In the genomic region with DNA sequence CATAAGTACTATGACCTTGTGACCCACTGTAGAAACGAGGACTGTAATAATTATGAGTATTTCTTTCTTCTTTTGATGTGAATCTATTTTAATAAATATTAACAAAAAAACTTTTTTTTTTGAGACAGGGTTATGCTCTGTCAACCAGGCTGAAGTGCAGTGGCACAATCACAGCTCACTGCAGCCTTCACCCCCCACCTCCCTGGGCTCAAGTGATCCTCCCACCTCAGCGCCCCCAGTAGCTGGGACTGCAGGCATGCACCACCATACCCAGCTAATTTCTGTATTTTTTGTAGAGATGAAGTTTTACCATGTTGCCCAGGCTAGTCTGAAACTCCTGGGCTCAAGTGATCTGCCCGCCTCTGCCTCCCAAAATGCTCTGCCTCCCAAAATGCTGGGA, we compare ENCODE assay signal across 18 cellular contexts. TPM values are rescaled to one million over a fixed set of nuclear protein-coding genes. Genes with fewer than 3 reads are reported as not detected.
A peak's percentile ranks its signal among the peaks of the same experiment; 100 is the strongest.
DNase-seq lines count a peak whose midpoint lies in the region; ATAC-seq, FAIRE-seq and TF ChIP-seq lines count a peak whose summit lies in the region.
"Had no signal": no experiment of that assay in that cellular context is flagged by ENCODE, and none has a peak within 500 bp of the region (broad histone marks: within the 10 kb centered on the region; RNA-seq: fewer than 3 reads in every experiment).

No MANE protein-coding gene starts in this region.

- no peak overlapping the region for H3K18ac ChIP-seq in H1 (ENCODE audit: extremely low read depth, low read length)

- no peak overlapping the region for H3K14ac ChIP-seq in H1 (ENCODE audit: insufficient read length)

- H3K9me3 ChIP-seq in OCI-LY3 (ENCODE audit: insufficient read depth, low read length), result no peaks in the 10 kb centered on the region
- no peaks in the 10 kb centered on the region for H3K9me3 ChIP-seq in H1 (ENCODE audit: insufficient read depth in 2 of 2, low read depth in 1 of 2, low read length in 1 of 2)
- no peaks in the 10 kb centered on the region for H3K9me3 ChIP-seq in ascending aorta
- H3K9me3 ChIP-seq: heart right ventricle, ovary, stomach, transverse colon had no signal

- no peak overlapping the region for H4K5ac ChIP-seq in H1 (ENCODE audit: insufficient read length, low read depth, low read length)

- no peak overlapping the region; the same call in 1 of the 2 replicates for H2AK5ac ChIP-seq in H1 (ENCODE audit: low read depth, low read length)

- intact Hi-C loops in ascending aorta (cut with DNase I), result no loop called here

- DNase-seq in GM12891 (ENCODE audit: insufficient read length, low spot score) (no peak), H1 (ENCODE audit: low read depth in 1 of 2, low spot score in 2 of 2) (no peak), SHP77 treated with DMSO at 0.1 percent for 48 hours (lab: John Stamatoyannopoulos, UW) (no peak), ascending aorta (ENCODE audit: low spot score in 2 of 2) (no peak)
- no peak for DNase-seq in stimulated activated effector memory CD8-positive, alpha-beta T cell treated with anti-CD3 and anti-CD28 coated beads, Interleukin-12 subunit alpha, Interleukin-12 subunit beta, amount 100 ng/mL, for 72 hours (ENCODE audit: low spot score in 2 of 2)
- no peak for DNase-seq in activated naive CD4-positive, alpha-beta T cell treated with anti-CD3 and anti-CD28 coated beads, Interleukin-2, amount 50 U/mL, for 16 hours
- DNase-seq: NCI-H1048, T1000 had no signal

- H2BK120ac ChIP-seq in H1 (replicated peaks; ENCODE audit: low read depth, low read length), result no peak overlapping the region

- H2BK5ac ChIP-seq in H1 (ENCODE audit: low read depth, low read length), result peak overlapping the region; percentile 75; the same call in 1 of the 2 replicates

- no peaks in the 10 kb centered on the region for H4K20me1 ChIP-seq in OCI-LY3 (ENCODE audit: insufficient read depth, low read length)
- H4K20me1 ChIP-seq in H1 (replicated peaks in 1 of 2; ENCODE audit: control insufficient read depth in 1 of 2, insufficient read depth in 2 of 2, low read length in 2 of 2), result no peaks in the 10 kb centered on the region

- TF ChIP-seq CTCF in OCI-LY3 (IDR thresholded peaks at IDR 0.05; ENCODE audit: low read depth, low read length) (no peak), H1 (IDR thresholded peaks at IDR 0.05; ENCODE audit: control extremely low read depth in 1 of 3, insufficient read depth in 1 of 3, low read depth in 1 of 3, low read length in 3 of 3) (no peak), ascending aorta (IDR thresholded peaks at IDR 0.05) (no peak)

- FAIRE-seq in GM12891 (lab: Jason Lieb, UNC), result peak; percentile 31
- FAIRE-seq in H1 (lab: Jason Lieb, UNC), result no peak

- no peaks in the 10 kb centered on the region for H3K79me1 ChIP-seq in H1 (ENCODE audit: low read depth, low read length)

- peak overlapping the region; percentile 72 for H3K4me3 ChIP-seq in OCI-LY3 (ENCODE audit: low read length)
- no peak overlapping the region for H3K4me3 ChIP-seq in H1 (ENCODE audit: extremely low read depth in 1 of 4, insufficient read depth in 2 of 4, low read depth in 3 of 4, low read length in 4 of 4)
- H3K4me3 ChIP-seq in ascending aorta, result no peak overlapping the region
- H3K4me3 ChIP-seq: heart right ventricle, ovary, stomach, transverse colon had no signal

- no peaks in the 10 kb centered on the region for H3K9me3 Mint-ChIP-seq in stimulated activated effector memory CD8-positive, alpha-beta T cell treated with anti-CD3 and anti-CD28 coated beads, Interleukin-12 subunit alpha, Interleukin-12 subunit beta, amount 100 ng/mL, for 72 hours
- H3K9me3 Mint-ChIP-seq: activated CD4-positive, alpha-beta memory T cell treated with anti-CD3 and anti-CD28 coated beads for 36 hours; activated naive CD8-positive, alpha-beta T cell treated with anti-CD3 and anti-CD28 coated beads, Interleukin-2, amount 50 U/mL, for 24 hours; CD8-positive, alpha-beta memory T cell had no signal

- H3K27me3 ChIP-seq in OCI-LY3 (ENCODE audit: low read depth, low read length), result no peaks in the 10 kb centered on the region
- no peaks in the 10 kb centered on the region for H3K27me3 ChIP-seq in H1 (replicated peaks in 1 of 4; ENCODE audit: control insufficient read depth in 3 of 4, extremely low read depth in 1 of 4, insufficient read depth in 3 of 4, low read length in 3 of 4)
- no peaks in the 10 kb centered on the region for H3K27me3 ChIP-seq in ascending aorta
- H3K27me3 ChIP-seq: foreskin keratinocyte, heart right ventricle, ovary, stomach, transverse colon had no signal

- no peak overlapping the region for H2BK15ac ChIP-seq in H1 (ENCODE audit: low read length)

- ATAC-seq in stimulated activated effector memory CD8-positive, alpha-beta T cell treated with anti-CD3 and anti-CD28 coated beads, Interleukin-12 subunit alpha, Interleukin-12 subunit beta, amount 100 ng/mL, for 72 hours, result no peak
- ATAC-seq in GM18502 (IDR thresholded peaks at IDR 0.05; ENCODE audit: poor library complexity, unreplicated experiment), result no peak

- no peak overlapping the region for H4K91ac ChIP-seq in H1 (replicated peaks; ENCODE audit: insufficient read length, low read length)

- no peak overlapping the region for H2BK12ac ChIP-seq in H1 (ENCODE audit: low read depth, low read length)

- peak overlapping the region; percentile 97 for H2AFZ ChIP-seq in OCI-LY3 (ENCODE audit: low read depth, low read length)
- H2AFZ ChIP-seq in H1 (ENCODE audit: low read length), result no peak overlapping the region

- H3K23me2 ChIP-seq in H1 (ENCODE audit: low read depth, low read length), result no peaks in the 10 kb centered on the region

- TF ChIP-seq POLR2A in GM12891 (IDR thresholded peaks at IDR 0.05; ENCODE audit: low read depth, low read length) (no peak), H1 (IDR thresholded peaks at IDR 0.05; ENCODE audit: control extremely low read depth in 1 of 2, low read depth in 2 of 2, low read length in 2 of 2) (no peak)

- H3K4me3 Mint-ChIP-seq in stimulated activated effector memory CD8-positive, alpha-beta T cell treated with anti-CD3 and anti-CD28 coated beads, Interleukin-12 subunit alpha, Interleukin-12 subunit beta, amount 100 ng/mL, for 72 hours, result peak overlapping the region; percentile 2
- H3K4me3 Mint-ChIP-seq: activated CD4-positive, alpha-beta memory T cell treated with anti-CD3 and anti-CD28 coated beads for 36 hours had no signal

- H3K9ac ChIP-seq in OCI-LY3 (ENCODE audit: low read length) (peak overlapping the region; percentile 36; the same call in 1 of the 2 replicates), H1 (replicated peaks in 1 of 4; ENCODE audit: extremely low read depth in 1 of 4, low read depth in 3 of 4, low read length in 3 of 4) (no peak overlapping the region)

- POLR2A ChIA-PET in H1 (lab: Charles Lee; ENCODE audit: partially characterized antibody), result interaction anchor here (0.7 to 1.2 kb wide), 4 partner anchors 11 to 108 kb away, joined by 3 to 4 read pairs (median 4); a partner anchor contains a TSS

- peak overlapping the region; percentile 80; the same call in 1 of the 2 replicates for H2BK20ac ChIP-seq in H1 (ENCODE audit: low read length)

- H3K4me1 Mint-ChIP-seq in stimulated activated effector memory CD8-positive, alpha-beta T cell treated with anti-CD3 and anti-CD28 coated beads, Interleukin-12 subunit alpha, Interleukin-12 subunit beta, amount 100 ng/mL, for 72 hours, result peaks cover 17% of the 10 kb centered on the region

- H3K36me3 ChIP-seq in OCI-LY3 (replicated peaks; ENCODE audit: low read depth, low read length) (no peaks in the 10 kb centered on the region), H1 (ENCODE audit: control insufficient read depth in 2 of 4, insufficient read depth in 4 of 4, low read length in 3 of 4) (peaks cover 0 to 3% (median 0%) of the 10 kb centered on the region in 4 experiments; a peak in 2 of 8 replicates), ascending aorta (peaks cover 6 to 8% of the 10 kb centered on the region in 2 donors)
- H3K36me3 ChIP-seq: ovary had no signal

- no peak overlapping the region for H3K4ac ChIP-seq in H1 (replicated peaks; ENCODE audit: insufficient read length, low read depth, low read length)

- peak overlapping the region; percentile 89 for H3K4me2 ChIP-seq in OCI-LY3 (ENCODE audit: low read length)
- no peak overlapping the region for H3K4me2 ChIP-seq in H1 (ENCODE audit: insufficient read depth in 1 of 2, low read depth in 2 of 2, low read length in 2 of 2)

- no peak for TF ChIP-seq EP300 in H1 (IDR thresholded peaks at IDR 0.05; ENCODE audit: borderline replicate concordance in 1 of 2, low read depth in 2 of 2, low read length in 2 of 2)

- WGBS in H1 (ENCODE audit: extremely low coverage in 1 of 2, insufficient coverage in 1 of 2, insufficient read length in 1 of 2, insufficient replicate concordance in 2 of 2, low coverage in 1 of 2, low lambda C conversion rate in 2 of 2, missing lambda C conversion rate in 1 of 2), 2 experiments, result 59% methylated on average over 3 of the region's 3 CpGs; no CpG with 5 or more reads in 1 of the 2 experiments

- no peaks in the 10 kb centered on the region for H3K4me1 ChIP-seq in OCI-LY3 (ENCODE audit: low read length)
- peaks cover 0 to 6% (median 3%) of the 10 kb centered on the region in 4 experiments; a peak in 4 of 7 replicates for H3K4me1 ChIP-seq in H1 (replicated peaks in 1 of 4; ENCODE audit: control insufficient read depth in 3 of 4, insufficient read depth in 4 of 4, low read length in 3 of 4)
- no peaks in the 10 kb centered on the region for H3K4me1 ChIP-seq in ascending aorta
- H3K4me1 ChIP-seq: foreskin keratinocyte had no signal

- CTCF ChIA-PET in H1 (lab: Charles Lee; ENCODE audit: partially characterized antibody), result interaction anchor here (0.6 to 11.8 kb wide), 33 partner anchors 9 to 735 kb away, joined by 3 to 112 read pairs (median 5); a partner anchor contains a TSS

- no peak overlapping the region for H4K8ac ChIP-seq in H1 (ENCODE audit: extremely low read depth, insufficient read depth, low read length)

- H3K27ac Mint-ChIP-seq in stimulated activated effector memory CD8-positive, alpha-beta T cell treated with anti-CD3 and anti-CD28 coated beads, Interleukin-12 subunit alpha, Interleukin-12 subunit beta, amount 100 ng/mL, for 72 hours, result no peak overlapping the region
- H3K27ac Mint-ChIP-seq: activated CD4-positive, alpha-beta memory T cell treated with anti-CD3 and anti-CD28 coated beads for 36 hours; activated naive CD8-positive, alpha-beta T cell treated with anti-CD3 and anti-CD28 coated beads, Interleukin-2, amount 50 U/mL, for 24 hours had no signal

- no peak overlapping the region for H3K56ac ChIP-seq in H1 (replicated peaks; ENCODE audit: insufficient read length, low read depth, low read length)

- TF ChIP-seq RAD21 in H1 (IDR thresholded peaks at IDR 0.05 in 1 of 2, conservative IDR thresholded peaks at IDR 0.05 in 1 of 2; ENCODE audit: low read depth in 2 of 2, low read length in 2 of 2), result no peak

- H3K79me2 ChIP-seq in OCI-LY3 (ENCODE audit: low read length), result no peaks in the 10 kb centered on the region
- no peaks in the 10 kb centered on the region for H3K79me2 ChIP-seq in H1 (ENCODE audit: control insufficient read depth in 1 of 2, insufficient read depth in 2 of 2, low read length in 2 of 2)

- H3K36me3 Mint-ChIP-seq in stimulated activated effector memory CD8-positive, alpha-beta T cell treated with anti-CD3 and anti-CD28 coated beads, Interleukin-12 subunit alpha, Interleukin-12 subunit beta, amount 100 ng/mL, for 72 hours, result no peaks in the 10 kb centered on the region
- H3K36me3 Mint-ChIP-seq: activated CD4-positive, alpha-beta memory T cell treated with anti-CD3 and anti-CD28 coated beads for 36 hours; CD8-positive, alpha-beta memory T cell had no signal

- H3K27ac ChIP-seq in OCI-LY3 (ENCODE audit: low read length) (no peak overlapping the region), H1 (ENCODE audit: low read depth, low read length) (no peak overlapping the region), ascending aorta (no peak overlapping the region)
- H3K27ac ChIP-seq: foreskin keratinocyte, heart right ventricle, ovary, stomach, transverse colon had no signal

- no peak overlapping the region for H3K23ac ChIP-seq in H1 (ENCODE audit: insufficient read length)

RNA-seq across cellular contexts. Expression of a gene that starts 32.6 kb away (rescaled TPM):
- 25.2 TPM for polyA plus RNA-seq in GM12891 (2012; ENCODE audit: low read depth, missing spikeins)
- total RNA-seq in H1 (2021; fragmentation: NEBNext Ultra II Directional; extraction: Animal tissue kit (Norgen Biotek cat#: 25700)), result 48.8 and 52.6 TPM in 2 replicates
- polyA plus RNA-seq in H1 (2011; rRNA removed), result 26.8 and 30.7 TPM in 2 replicates
- polyA plus RNA-seq in H1 (2011; cell fraction: cytosol; rRNA removed), result 37.0 TPM
- polyA plus RNA-seq in H1 (2011; cell fraction: nucleus; rRNA removed), result 39.2 TPM
- 51.8 to 53.7 TPM (median 53.1 TPM) in 4 replicates for polyA plus RNA-seq in H1 (2012, experiment 1 of 2)
- 19.9 TPM for polyA plus RNA-seq in H1 (2012, experiment 2 of 2)
- 71.5 TPM for polyA plus RNA-seq in H1 (2013, experiment 1 of 2)
- 70.7 TPM for polyA plus RNA-seq in H1 (2013, experiment 2 of 2)
- 16.4 and 16.6 TPM in 2 replicates for polyA minus RNA-seq in H1 (2011; rRNA and poly(A)+ RNA removed)
- 21.4 TPM for polyA minus RNA-seq in H1 (2011; cell fraction: cytosol; rRNA and poly(A)+ RNA removed)
- polyA minus RNA-seq in H1 (2011; cell fraction: nucleus; rRNA and poly(A)+ RNA removed), result 17.1 TPM
- 76.2 TPM for total RNA-seq in ascending aorta

RNA-seq across cellular contexts. Expression of a gene that starts 49.6 kb away (rescaled TPM):
- 13.4 TPM for polyA plus RNA-seq in GM12891 (2012; ENCODE audit: low read depth, missing spikeins)
- total RNA-seq in H1 (2021; fragmentation: NEBNext Ultra II Directional; extraction: Animal tissue kit (Norgen Biotek cat#: 25700)), result 21.3 and 23.6 TPM in 2 replicates
- 3.1 and 5.2 TPM in 2 replicates for polyA plus RNA-seq in H1 (2011; rRNA removed)
- 7.3 TPM for polyA plus RNA-seq in H1 (2011; cell fraction: cytosol; rRNA removed)
- 2.5 TPM for polyA plus RNA-seq in H1 (2011; cell fraction: nucleus; rRNA removed)
- 13.2 to 16.5 TPM (median 13.9 TPM) in 4 replicates for polyA plus RNA-seq in H1 (2012, experiment 1 of 2)
- polyA plus RNA-seq in H1 (2012, experiment 2 of 2), result 2.0 TPM
- 19.4 TPM for polyA plus RNA-seq in H1 (2013, experiment 1 of 2)
- 18.7 TPM for polyA plus RNA-seq in H1 (2013, experiment 2 of 2)
- polyA minus RNA-seq in H1 (2011; rRNA and poly(A)+ RNA removed), result 5.0 and 6.5 TPM in 2 replicates
- 4.5 TPM for polyA minus RNA-seq in H1 (2011; cell fraction: cytosol; rRNA and poly(A)+ RNA removed)
- 7.6 TPM for polyA minus RNA-seq in H1 (2011; cell fraction: nucleus; rRNA and poly(A)+ RNA removed)
- 4.8 TPM for total RNA-seq in ascending aorta
